1 cellular context compared by ENCODE assay signal in genomic region chr18:45213040-45213333, GRCh38.
TF ChIP-seq lines count a peak whose summit lies in the region.

No MANE protein-coding gene starts in this region.

TF ChIP-seq in GM23338, 12 proteins besides CTCF, POLR2A, EP300 and RAD21:
- TF ChIP-seq JUNB (IDR thresholded peaks at IDR 0.05; ENCODE audit: unreplicated experiment), result no peak
TF ChIP-seq in GM23338: peak in this region for 0.
